ENCODE assay signal across 1 cellular context in the genomic region with DNA sequence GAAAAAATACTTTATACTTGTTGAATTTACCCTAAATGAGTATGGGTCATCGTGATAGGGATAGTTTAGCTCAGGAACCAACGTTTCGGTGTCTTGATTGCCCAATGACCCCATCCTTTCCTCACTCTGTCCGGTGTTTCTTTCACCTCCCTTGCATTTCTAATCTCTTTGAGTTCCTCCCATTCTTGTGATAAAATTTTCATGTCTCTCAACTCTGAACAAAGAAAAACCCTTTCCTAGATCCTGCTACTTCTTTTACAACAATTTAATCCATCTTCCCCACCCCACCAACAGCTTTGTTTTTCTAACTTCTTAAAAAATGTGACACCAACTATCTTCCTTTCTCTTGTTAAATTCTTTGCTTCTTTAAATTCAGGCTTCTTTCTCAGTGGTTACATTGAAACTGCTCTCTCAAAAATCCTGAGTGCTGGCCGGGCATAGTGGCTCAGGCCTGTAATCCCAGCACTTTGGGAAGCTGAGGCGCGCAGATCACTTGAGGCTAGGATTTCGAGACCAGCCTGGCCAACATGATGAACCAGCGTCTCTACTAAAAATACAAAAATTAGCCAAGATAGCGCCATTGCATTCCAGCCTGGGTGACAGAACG.
A peak's percentile ranks its signal among the peaks of the same experiment; 100 is the strongest.
TF ChIP-seq lines count a peak whose summit lies in the region.

No MANE protein-coding gene starts in this region.

TF ChIP-seq in H1, 55 proteins besides CTCF, POLR2A, EP300 and RAD21 (continued from another document):
- TF ChIP-seq, protein P1, sequence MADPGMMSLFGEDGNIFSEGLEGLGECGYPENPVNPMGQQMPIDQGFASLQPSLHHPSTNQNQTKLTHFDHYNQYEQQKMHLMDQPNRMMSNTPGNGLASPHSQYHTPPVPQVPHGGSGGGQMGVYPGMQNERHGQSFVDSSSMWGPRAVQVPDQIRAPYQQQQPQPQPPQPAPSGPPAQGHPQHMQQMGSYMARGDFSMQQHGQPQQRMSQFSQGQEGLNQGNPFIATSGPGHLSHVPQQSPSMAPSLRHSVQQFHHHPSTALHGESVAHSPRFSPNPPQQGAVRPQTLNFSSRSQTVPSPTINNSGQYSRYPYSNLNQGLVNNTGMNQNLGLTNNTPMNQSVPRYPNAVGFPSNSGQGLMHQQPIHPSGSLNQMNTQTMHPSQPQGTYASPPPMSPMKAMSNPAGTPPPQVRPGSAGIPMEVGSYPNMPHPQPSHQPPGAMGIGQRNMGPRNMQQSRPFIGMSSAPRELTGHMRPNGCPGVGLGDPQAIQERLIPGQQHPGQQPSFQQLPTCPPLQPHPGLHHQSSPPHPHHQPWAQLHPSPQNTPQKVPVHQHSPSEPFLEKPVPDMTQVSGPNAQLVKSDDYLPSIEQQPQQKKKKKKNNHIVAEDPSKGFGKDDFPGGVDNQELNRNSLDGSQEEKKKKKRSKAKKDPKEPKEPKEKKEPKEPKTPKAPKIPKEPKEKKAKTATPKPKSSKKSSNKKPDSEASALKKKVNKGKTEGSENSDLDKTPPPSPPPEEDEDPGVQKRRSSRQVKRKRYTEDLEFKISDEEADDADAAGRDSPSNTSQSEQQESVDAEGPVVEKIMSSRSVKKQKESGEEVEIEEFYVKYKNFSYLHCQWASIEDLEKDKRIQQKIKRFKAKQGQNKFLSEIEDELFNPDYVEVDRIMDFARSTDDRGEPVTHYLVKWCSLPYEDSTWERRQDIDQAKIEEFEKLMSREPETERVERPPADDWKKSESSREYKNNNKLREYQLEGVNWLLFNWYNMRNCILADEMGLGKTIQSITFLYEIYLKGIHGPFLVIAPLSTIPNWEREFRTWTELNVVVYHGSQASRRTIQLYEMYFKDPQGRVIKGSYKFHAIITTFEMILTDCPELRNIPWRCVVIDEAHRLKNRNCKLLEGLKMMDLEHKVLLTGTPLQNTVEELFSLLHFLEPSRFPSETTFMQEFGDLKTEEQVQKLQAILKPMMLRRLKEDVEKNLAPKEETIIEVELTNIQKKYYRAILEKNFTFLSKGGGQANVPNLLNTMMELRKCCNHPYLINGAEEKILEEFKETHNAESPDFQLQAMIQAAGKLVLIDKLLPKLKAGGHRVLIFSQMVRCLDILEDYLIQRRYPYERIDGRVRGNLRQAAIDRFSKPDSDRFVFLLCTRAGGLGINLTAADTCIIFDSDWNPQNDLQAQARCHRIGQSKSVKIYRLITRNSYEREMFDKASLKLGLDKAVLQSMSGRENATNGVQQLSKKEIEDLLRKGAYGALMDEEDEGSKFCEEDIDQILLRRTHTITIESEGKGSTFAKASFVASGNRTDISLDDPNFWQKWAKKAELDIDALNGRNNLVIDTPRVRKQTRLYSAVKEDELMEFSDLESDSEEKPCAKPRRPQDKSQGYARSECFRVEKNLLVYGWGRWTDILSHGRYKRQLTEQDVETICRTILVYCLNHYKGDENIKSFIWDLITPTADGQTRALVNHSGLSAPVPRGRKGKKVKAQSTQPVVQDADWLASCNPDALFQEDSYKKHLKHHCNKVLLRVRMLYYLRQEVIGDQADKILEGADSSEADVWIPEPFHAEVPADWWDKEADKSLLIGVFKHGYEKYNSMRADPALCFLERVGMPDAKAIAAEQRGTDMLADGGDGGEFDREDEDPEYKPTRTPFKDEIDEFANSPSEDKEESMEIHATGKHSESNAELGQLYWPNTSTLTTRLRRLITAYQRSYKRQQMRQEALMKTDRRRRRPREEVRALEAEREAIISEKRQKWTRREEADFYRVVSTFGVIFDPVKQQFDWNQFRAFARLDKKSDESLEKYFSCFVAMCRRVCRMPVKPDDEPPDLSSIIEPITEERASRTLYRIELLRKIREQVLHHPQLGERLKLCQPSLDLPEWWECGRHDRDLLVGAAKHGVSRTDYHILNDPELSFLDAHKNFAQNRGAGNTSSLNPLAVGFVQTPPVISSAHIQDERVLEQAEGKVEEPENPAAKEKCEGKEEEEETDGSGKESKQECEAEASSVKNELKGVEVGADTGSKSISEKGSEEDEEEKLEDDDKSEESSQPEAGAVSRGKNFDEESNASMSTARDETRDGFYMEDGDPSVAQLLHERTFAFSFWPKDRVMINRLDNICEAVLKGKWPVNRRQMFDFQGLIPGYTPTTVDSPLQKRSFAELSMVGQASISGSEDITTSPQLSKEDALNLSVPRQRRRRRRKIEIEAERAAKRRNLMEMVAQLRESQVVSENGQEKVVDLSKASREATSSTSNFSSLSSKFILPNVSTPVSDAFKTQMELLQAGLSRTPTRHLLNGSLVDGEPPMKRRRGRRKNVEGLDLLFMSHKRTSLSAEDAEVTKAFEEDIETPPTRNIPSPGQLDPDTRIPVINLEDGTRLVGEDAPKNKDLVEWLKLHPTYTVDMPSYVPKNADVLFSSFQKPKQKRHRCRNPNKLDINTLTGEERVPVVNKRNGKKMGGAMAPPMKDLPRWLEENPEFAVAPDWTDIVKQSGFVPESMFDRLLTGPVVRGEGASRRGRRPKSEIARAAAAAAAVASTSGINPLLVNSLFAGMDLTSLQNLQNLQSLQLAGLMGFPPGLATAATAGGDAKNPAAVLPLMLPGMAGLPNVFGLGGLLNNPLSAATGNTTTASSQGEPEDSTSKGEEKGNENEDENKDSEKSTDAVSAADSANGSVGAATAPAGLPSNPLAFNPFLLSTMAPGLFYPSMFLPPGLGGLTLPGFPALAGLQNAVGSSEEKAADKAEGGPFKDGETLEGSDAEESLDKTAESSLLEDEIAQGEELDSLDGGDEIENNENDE (IDR thresholded peaks at IDR 0.05; ENCODE audit: insufficient replicate concordance, low read length) = peak; percentile 66
- TF ChIP-seq CEBPB (IDR thresholded peaks at IDR 0.05; ENCODE audit: low read depth, low read length) = peak; percentile 87
